Comparison of ENCODE assay signal across 1 cellular context in the genomic region with DNA sequence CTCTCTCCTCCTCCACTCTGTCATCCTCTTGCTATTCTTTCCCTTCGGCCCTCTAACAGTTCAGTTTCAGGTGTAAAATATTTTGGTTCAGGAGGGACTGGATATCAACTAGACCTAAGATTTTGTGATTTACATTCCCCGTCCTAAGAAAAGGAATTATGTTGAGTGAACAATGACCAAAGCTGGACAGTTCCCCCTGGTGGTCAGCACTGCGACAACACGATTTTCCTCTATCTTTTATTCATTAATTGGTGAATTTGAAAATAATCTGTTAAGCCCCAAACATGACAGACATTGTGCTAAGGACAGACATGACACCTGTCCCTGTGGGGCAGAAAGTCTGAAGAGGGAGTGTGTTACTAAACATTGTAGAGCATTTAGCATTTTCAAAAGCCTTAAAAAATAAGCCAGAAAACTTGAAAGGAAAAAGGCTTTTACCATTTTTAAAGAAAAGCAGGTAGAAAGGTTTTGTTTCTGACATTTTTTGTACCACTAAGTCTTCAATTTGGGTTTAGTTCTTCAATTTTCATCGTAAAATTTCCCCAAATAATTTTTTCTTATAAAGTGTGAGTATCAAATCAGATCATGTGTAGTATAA.
TF ChIP-seq lines count a peak whose summit lies in the region.

No MANE protein-coding gene starts in this region.

TF ChIP-seq in HepG2, 621 proteins besides CTCF, POLR2A, EP300 and RAD21:
- TF ChIP-seq STAG1 (CRISPR knock-in tag; IDR thresholded peaks at IDR 0.05) (peak; percentile 78), ZSCAN29 (CRISPR knock-in tag; conservative IDR thresholded peaks at IDR 0.05) (no peak), SMC3 (IDR thresholded peaks at IDR 0.05; ENCODE audit: low read length) (peak; percentile 69)
- TF ChIP-seq, protein P1, sequence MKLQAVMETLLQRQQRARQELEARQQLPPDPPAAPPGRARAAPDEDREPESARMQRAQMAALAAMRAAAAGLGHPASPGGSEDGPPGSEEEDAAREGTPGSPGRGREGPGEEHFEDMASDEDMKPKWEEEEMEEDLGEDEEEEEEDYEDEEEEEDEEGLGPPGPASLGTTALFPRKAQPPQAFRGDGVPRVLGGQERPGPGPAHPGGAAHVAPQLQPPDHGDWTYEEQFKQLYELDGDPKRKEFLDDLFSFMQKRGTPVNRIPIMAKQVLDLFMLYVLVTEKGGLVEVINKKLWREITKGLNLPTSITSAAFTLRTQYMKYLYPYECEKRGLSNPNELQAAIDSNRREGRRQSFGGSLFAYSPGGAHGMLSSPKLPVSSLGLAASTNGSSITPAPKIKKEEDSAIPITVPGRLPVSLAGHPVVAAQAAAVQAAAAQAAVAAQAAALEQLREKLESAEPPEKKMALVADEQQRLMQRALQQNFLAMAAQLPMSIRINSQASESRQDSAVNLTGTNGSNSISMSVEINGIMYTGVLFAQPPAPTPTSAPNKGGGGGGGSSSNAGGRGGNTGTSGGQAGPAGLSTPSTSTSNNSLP (IDR thresholded peaks at IDR 0.05; ENCODE audit: low read depth, low read length) = peak; percentile 65; the same call in 1 of the 2 replicates
